ENCODE assay signal across 38 cellular contexts in genomic region chr12:130322263-130322662, GRCh38. TPM values are rescaled to one million over a fixed set of nuclear protein-coding genes. Genes with fewer than 3 reads are reported as not detected.
"Had no signal": no experiment of that assay in that cellular context is flagged by ENCODE, and none has a peak within 500 bp of the region (broad histone marks: within the 10 kb centered on the region; RNA-seq: fewer than 3 reads in every experiment).

No MANE protein-coding gene starts in this region.

- FAIRE-seq: astrocyte, bronchial epithelial cell, colon had no signal

- H3K4me1 ChIP-seq: adrenal gland, ascending aorta, body of pancreas, breast epithelium had no signal

- H3K4me3 ChIP-seq: adrenal gland, ascending aorta, body of pancreas, breast epithelium, cardiac muscle cell had no signal

- DNase-seq: activated effector memory CD4-positive, alpha-beta T cell treated with anti-CD3 and anti-CD28 coated beads, Interleukin-2, amount 50 U/mL, for 16 hours; activated effector memory CD4-positive, alpha-beta T cell treated with Interleukin-2 at 50 U/mL for 16 hours; activated gamma-delta T cell; activated gamma-delta T cell treated with Interleukin-2 at 50 U/mL for 16 hours; activated naive CD4-positive, alpha-beta T cell; activated naive CD4-positive, alpha-beta T cell treated with anti-CD3 and anti-CD28 coated beads for 36 hours; activated naive CD4-positive, alpha-beta T cell treated with anti-CD3 and anti-CD28 coated beads, Interleukin-2, amount 10 ng/mL, durations not matched to agents 7 days and 5 days; activated naive CD4-positive, alpha-beta T cell treated with anti-CD3 and anti-CD28 coated beads, Interleukin-2, amount 50 U/mL, for 16 hours; activated naive CD4-positive, alpha-beta T cell treated with Interleukin-2 at 50 U/mL for 16 hours; activated naive CD8-positive, alpha-beta T cell treated with anti-CD3 and anti-CD28 coated beads for 36 hours; activated naive CD8-positive, alpha-beta T cell treated with anti-CD3 and anti-CD28 coated beads, Interleukin-2, amount 10 ng/mL, durations not matched to agents 7 days and 5 days; activated naive CD8-positive, alpha-beta T cell treated with anti-CD3 and anti-CD28 coated beads, Interleukin-2, amount 50 U/mL, for 24 hours; activated T-cell treated with anti-CD3 and anti-CD28 coated beads, Interleukin-2, amount 50 U/mL, for 4 hours; activated T-cell treated with anti-CD3 and anti-CD28 coated beads, Interleukin-2, amount 50 U/mL, for 48 hours; activated T-cell treated with anti-CD3 and anti-CD28 coated beads, Interleukin-2, amount 50 U/mL, for 72 hours; adrenal gland; amniotic stem cell; amygdala; anterior cingulate cortex; aorta; body of pancreas; brain microvascular endothelial cell; caudate nucleus; central memory CD4-positive, alpha-beta T cell; cerebellar nuclear complex had no signal

- H3K27ac ChIP-seq: adrenal gland, ascending aorta, body of pancreas, brain microvascular endothelial cell, breast epithelium, cardiac muscle cell had no signal

- H3K36me3 ChIP-seq: adrenal gland, ascending aorta, brain microvascular endothelial cell, breast epithelium, cardiac muscle cell had no signal

- ATAC-seq: activated naive CD4-positive, alpha-beta T cell treated with anti-CD3 and anti-CD28 coated beads, Interleukin-2, amount 50 U/mL, for 72 hours; activated naive CD8-positive, alpha-beta T cell treated with anti-CD3 and anti-CD28 coated beads, Interleukin-2, amount 50 U/mL, for 24 hours; activated T-cell treated with anti-CD3 and anti-CD28 coated beads, Interleukin-2, amount 50 U/mL, for 4 hours; activated T-cell treated with anti-CD3 and anti-CD28 coated beads, Interleukin-2, amount 50 U/mL, for 72 hours; activated T-helper 17 cell treated with anti-CD3 and anti-CD28 coated beads, Interleukin-2, amount 50 U/mL, for 72 hours; body of pancreas had no signal

- H3K27me3 ChIP-seq: adrenal gland, ascending aorta, body of pancreas, brain microvascular endothelial cell, breast epithelium had no signal

- H3K9me3 ChIP-seq: adrenal gland, ascending aorta, body of pancreas, breast epithelium had no signal

RNA-seq across cellular contexts. Expression of gene PIWIL1, which starts 15.4 kb away (rescaled TPM):
- total RNA-seq: activated naive CD4-positive, alpha-beta T cell treated with anti-CD3 and anti-CD28 coated beads for 36 hours; activated naive CD4-positive, alpha-beta T cell treated with anti-CD3 and anti-CD28 coated beads, Interleukin-2, amount 50 U/mL, for 72 hours; activated naive CD8-positive, alpha-beta T cell treated with anti-CD3 and anti-CD28 coated beads for 36 hours; activated naive CD8-positive, alpha-beta T cell treated with anti-CD3 and anti-CD28 coated beads, Interleukin-2, amount 10 ng/mL, durations not matched to agents 7 days and 5 days; activated T-cell treated with anti-CD3 and anti-CD28 coated beads, Interleukin-2, amount 50 U/mL, for 4 hours; activated T-cell treated with anti-CD3 and anti-CD28 coated beads, Interleukin-2, amount 50 U/mL, for 72 hours; activated T-helper 1 cell treated with anti-CD3 and anti-CD28 coated beads, Interleukin-12 subunit alpha, Interleukin-12 subunit beta, Interleukin-2, Interleukin-4 antibody, amounts not matched to agents 30 ng/mL and 10 ng/mL and 1 ng/mL, durations not matched to agents 14 hours and 24 hours and 36 hours; activated T-helper 17 cell treated with anti-CD3 and anti-CD28 coated beads, Interleukin-2, amount 50 U/mL, for 72 hours; activated T-helper 2 cell treated with anti-CD3 and anti-CD28 coated beads, Interferon-gamma antibody, Interleukin-2, Interleukin-4, amounts not matched to agents 10 μg/mL and 5 μg/mL and 100 μg/mL, durations not matched to agents 14 hours and 24 hours and 36 hours; aorta; ascending aorta; astrocyte; body of pancreas; bronchial epithelial cell; cardiac muscle cell; cardiac septum; chondrocyte had no signal
- polyA plus RNA-seq: adipose tissue, aorta, cardiac muscle cell had no signal
